In genomic region chrX:11890843-11891514, GRCh38 we compare ENCODE assay signal across 15 cellular contexts.
A peak's percentile ranks its signal among the peaks of the same experiment; 100 is the strongest.
DNase-seq lines count a peak whose midpoint lies in the region; ATAC-seq, FAIRE-seq and TF ChIP-seq lines count a peak whose summit lies in the region.
"Had no signal": no experiment of that assay in that cellular context is flagged by ENCODE, and none has a peak within 500 bp of the region (broad histone marks: within the 10 kb centered on the region; RNA-seq: fewer than 3 reads in every experiment).

No MANE protein-coding gene starts in this region.

- no peaks in the 10 kb centered on the region for H3K9me1 ChIP-seq in keratinocyte (ENCODE audit: control insufficient read depth, extremely low read depth, insufficient read depth, low read length)

- DNase-seq in NOMO-1 treated with DMSO at 0.1 percent for 48 hours (lab: John Stamatoyannopoulos, UW; ENCODE audit: unreplicated experiment) (peak; percentile 0), NOMO-1 treated with dmso at 0.1 percent for 144 hours (lab: John Stamatoyannopoulos, UW; ENCODE audit: unreplicated experiment) (no peak), GM12878 (ENCODE audit: low read depth, low spot score) (no peak), keratinocyte (ENCODE audit: low read depth, low spot score) (no peak), tibial artery (peak; percentile 19 to 61), iPS-NIHi11 (ENCODE audit: low spot score) (no peak)
- DNase-seq in effector CD4-positive, alpha-beta T cell: no peak
- DNase-seq: activated CD8-positive, alpha-beta T cell treated with anti-CD3 and anti-CD28 coated beads for 36 hours; activated naive CD4-positive, alpha-beta T cell treated with anti-CD3 and anti-CD28 coated beads for 36 hours; stimulated activated CD4-positive, alpha-beta T cell treated with anti-CD3 and anti-CD28 coated beads, Interleukin-12 subunit alpha, Interleukin-12 subunit beta, amount 100 ng/mL, for 4 hours; T1000 had no signal

- FAIRE-seq in GM12878 (lab: Jason Lieb, UNC) (no peak), keratinocyte (lab: Jason Lieb, UNC) (no peak)
- FAIRE-seq: islet of Langerhans had no signal

- ATAC-seq in GM12878 (peak; percentile 42; the same call in 2 of the 3 replicates), GM21360 (IDR thresholded peaks at IDR 0.05; ENCODE audit: unreplicated experiment) (no peak)
- ATAC-seq: activated CD8-positive, alpha-beta T cell treated with anti-CD3 and anti-CD28 coated beads for 36 hours had no signal

- POLR2A ChIA-PET in GM12878 (lab: Charles Lee): no interaction called here

- H3K9ac ChIP-seq in GM12878 (ENCODE audit: control insufficient read depth, insufficient read depth, low read length): no peak overlapping the region
- no peak overlapping the region for H3K9ac ChIP-seq in keratinocyte (ENCODE audit: control insufficient read depth, extremely low read depth, insufficient read depth, low read length)
- H3K9ac ChIP-seq: KMS-11 had no signal

- H3K9me3 ChIP-seq in GM12878 (replicated peaks; ENCODE audit: control insufficient read depth, insufficient read depth, low read length) (no peaks in the 10 kb centered on the region), keratinocyte (ENCODE audit: control insufficient read depth, low read depth, low read length) (no peaks in the 10 kb centered on the region), tibial artery (peaks cover 0 to 3% (median 0%) of the 10 kb centered on the region in 3 donors)

- SMC1A ChIA-PET in GM12878 (lab: Charles Lee; ENCODE audit: uncharacterized antibody, unreplicated experiment): interaction anchor here (0.6 to 2.0 kb wide), 7 partner anchors 11 to 87 kb away, joined by 3 to 10 read pairs (median 4); no protein-coding TSS in a partner anchor

- RAD21 ChIA-PET in GM12878 (lab: Charles Lee; ENCODE audit: unreplicated experiment): interaction anchor here (1.0 to 1.3 kb wide), 2 partner anchors 17 to 55 kb away, joined by 3 to 5 read pairs; no protein-coding TSS in a partner anchor

- H4K20me1 ChIP-seq in GM12878 (ENCODE audit: control insufficient read depth, insufficient read depth) (no peaks in the 10 kb centered on the region), keratinocyte (ENCODE audit: control insufficient read depth, extremely low read depth, insufficient read depth, low read length) (no peaks in the 10 kb centered on the region)

- H3K36me3 ChIP-seq in GM12878 (ENCODE audit: control insufficient read depth in 2 of 2, insufficient read depth in 2 of 2, low read length in 1 of 2): no peaks in the 10 kb centered on the region
- no peaks in the 10 kb centered on the region for H3K36me3 ChIP-seq in keratinocyte (ENCODE audit: control insufficient read depth in 2 of 2, extremely low read depth in 1 of 2, insufficient read depth in 2 of 2, low read length in 2 of 2)
- H3K36me3 ChIP-seq in tibial artery: no peaks in the 10 kb centered on the region

- in situ Hi-C loops in GM12878 (cut with MboI): no loop called here

- H3K79me2 ChIP-seq in GM12878 (ENCODE audit: control insufficient read depth, insufficient read depth, low read length): no peaks in the 10 kb centered on the region
- H3K79me2 ChIP-seq in keratinocyte (ENCODE audit: control insufficient read depth, insufficient read depth, low read length): no peaks in the 10 kb centered on the region

- no peaks in the 10 kb centered on the region for H3K27me3 ChIP-seq in GM12878 (replicated peaks in 1 of 2; ENCODE audit: control insufficient read depth in 2 of 2, insufficient read depth in 2 of 2, low read length in 1 of 2)
- no peaks in the 10 kb centered on the region for H3K27me3 ChIP-seq in keratinocyte (ENCODE audit: control insufficient read depth, extremely low read depth, insufficient read depth, low read length)
- no peaks in the 10 kb centered on the region for H3K27me3 ChIP-seq in tibial artery

- no peak for TF ChIP-seq POLR2A in GM12878 (IDR thresholded peaks at IDR 0.05; ENCODE audit: low read depth, low read length)

- H3K4me2 ChIP-seq in GM12878 (ENCODE audit: control insufficient read depth, insufficient read depth) (no peak overlapping the region), keratinocyte (ENCODE audit: control insufficient read depth, extremely low read depth, insufficient read depth, low read depth, low read length) (no peak overlapping the region)
- H3K4me2 ChIP-seq: KMS-11 had no signal

- intact Hi-C loops in GM12878 (cut with micrococcal nuclease; ENCODE audit: unreplicated experiment) (no loop called here), tibial artery (cut with DNase I; ENCODE audit: low total_unique reads) (no loop called here)

- CTCF ChIA-PET in GM12878 (lab: Yijun Ruan, JAX): interaction anchor here (1.1 kb wide), 2 partner anchors 66 to 120 kb away, joined by 3 to 4 read pairs; no protein-coding TSS in a partner anchor

- H3K4me3 ChIP-seq in GM12878: no peak overlapping the region
- no peak overlapping the region for H3K4me3 ChIP-seq in keratinocyte (ENCODE audit: control insufficient read depth in 2 of 3, extremely low read depth in 1 of 3, insufficient read depth in 2 of 3, low read depth in 1 of 3, low read length in 3 of 3)
- H3K4me3 ChIP-seq in tibial artery: no peak overlapping the region

- WGBS in GM12878 (ENCODE audit: insufficient coverage, insufficient replicate concordance, low lambda C conversion rate, missing lambda C conversion rate): under 1% methylated on average over 6 of the region's 6 CpGs

- no peak for TF ChIP-seq RAD21 in GM12878 (IDR thresholded peaks at IDR 0.05; ENCODE audit: insufficient read depth, low read depth, low read length)

- H2AFZ ChIP-seq in GM12878 (ENCODE audit: control insufficient read depth, low read depth, low read length) (no peak overlapping the region), keratinocyte (ENCODE audit: control insufficient read depth, low read length) (peak overlapping the region; percentile 72)

- BruUV-seq in GM12878 (replicated peaks; lab: Mats Ljungman, UMichigan): no TSS peak

- no peaks in the 10 kb centered on the region for H3K4me1 ChIP-seq in GM12878 (ENCODE audit: control insufficient read depth, insufficient read depth, low read length)
- peaks cover 40% of the 10 kb centered on the region for H3K4me1 ChIP-seq in keratinocyte (ENCODE audit: control insufficient read depth, extremely low read depth, insufficient read depth, low read length)
- H3K4me1 ChIP-seq in tibial artery: no peaks in the 10 kb centered on the region

- dilution Hi-C loops in keratinocyte (cut with MboI; ENCODE audit: extremely low pct_ligation_motif_present, low sequenced_read_pairs): no loop called here

- H3K27ac ChIP-seq in GM12878 (ENCODE audit: control insufficient read depth, insufficient read depth) (no peak overlapping the region), keratinocyte (ENCODE audit: control insufficient read depth, insufficient read depth, low read length) (no peak overlapping the region), tibial artery (no peak overlapping the region)
- H3K27ac ChIP-seq: 22Rv1, KMS-11 had no signal

- TF ChIP-seq EP300 in GM12878 (IDR thresholded peaks at IDR 0.05; ENCODE audit: borderline replicate concordance in 1 of 2, control insufficient read depth in 1 of 2, low read depth in 2 of 2, low read length in 2 of 2): no peak

- no peak for TF ChIP-seq CTCF in GM12878 (IDR thresholded peaks at IDR 0.05 in 2 of 3, conservative IDR thresholded peaks at IDR 0.05 in 1 of 3; ENCODE audit: control insufficient read depth in 2 of 3, extremely low read depth in 1 of 3, insufficient read depth in 1 of 3, low read depth in 3 of 3, low read length in 3 of 3)
- TF ChIP-seq CTCF in keratinocyte (optimal IDR thresholded peaks at IDR 0.05 in 1 of 3, IDR thresholded peaks at IDR 0.05 in 1 of 3, conservative IDR thresholded peaks at IDR 0.05 in 1 of 3; ENCODE audit: extremely low read depth in 1 of 3, insufficient read depth in 2 of 3, low read length in 3 of 3): peak in 1 of 3 experiments; percentile 8
- no peak for TF ChIP-seq CTCF in tibial artery (IDR thresholded peaks at IDR 0.05)

TF ChIP-seq in GM12878, 131 proteins besides CTCF, POLR2A, EP300 and RAD21:
- TF ChIP-seq NR2F1 (conservative IDR thresholded peaks at IDR 0.05) (no peak), POLR2AphosphoS5 (IDR thresholded peaks at IDR 0.05; ENCODE audit: low read length) (no peak), STAT1 (conservative IDR thresholded peaks at IDR 0.05) (no peak), SPI1 (IDR thresholded peaks at IDR 0.05; ENCODE audit: borderline replicate concordance, insufficient read depth, low read depth, low read length) (0 out of 2 replicates have a peak, but pooled peaks have one; percentile 14), POU2F2 (IDR thresholded peaks at IDR 0.05; ENCODE audit: borderline replicate concordance, low read depth, low read length) (no peak)
- TF ChIP-seq, protein P1, sequence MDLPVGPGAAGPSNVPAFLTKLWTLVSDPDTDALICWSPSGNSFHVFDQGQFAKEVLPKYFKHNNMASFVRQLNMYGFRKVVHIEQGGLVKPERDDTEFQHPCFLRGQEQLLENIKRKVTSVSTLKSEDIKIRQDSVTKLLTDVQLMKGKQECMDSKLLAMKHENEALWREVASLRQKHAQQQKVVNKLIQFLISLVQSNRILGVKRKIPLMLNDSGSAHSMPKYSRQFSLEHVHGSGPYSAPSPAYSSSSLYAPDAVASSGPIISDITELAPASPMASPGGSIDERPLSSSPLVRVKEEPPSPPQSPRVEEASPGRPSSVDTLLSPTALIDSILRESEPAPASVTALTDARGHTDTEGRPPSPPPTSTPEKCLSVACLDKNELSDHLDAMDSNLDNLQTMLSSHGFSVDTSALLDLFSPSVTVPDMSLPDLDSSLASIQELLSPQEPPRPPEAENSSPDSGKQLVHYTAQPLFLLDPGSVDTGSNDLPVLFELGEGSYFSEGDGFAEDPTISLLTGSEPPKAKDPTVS (IDR thresholded peaks at IDR 0.05; ENCODE audit: low read depth, low read length): no peak

Comparison
In these comparisons a context has a peak if more than half of its experiments do, and no peak if none do; other contexts are left out.
1. DNase-seq: peak in NOMO-1 treated with DMSO at 0.1 percent for 48 hours (single experiment) and tibial artery (2 of 2); none in NOMO-1 treated with dmso at 0.1 percent for 144 hours (single experiment), GM12878 (single experiment), keratinocyte (single experiment), iPS-NIHi11 (single experiment) and effector CD4-positive, alpha-beta T cell (single experiment).